ENCODE assay signal across 3 cellular contexts in the genomic region with DNA sequence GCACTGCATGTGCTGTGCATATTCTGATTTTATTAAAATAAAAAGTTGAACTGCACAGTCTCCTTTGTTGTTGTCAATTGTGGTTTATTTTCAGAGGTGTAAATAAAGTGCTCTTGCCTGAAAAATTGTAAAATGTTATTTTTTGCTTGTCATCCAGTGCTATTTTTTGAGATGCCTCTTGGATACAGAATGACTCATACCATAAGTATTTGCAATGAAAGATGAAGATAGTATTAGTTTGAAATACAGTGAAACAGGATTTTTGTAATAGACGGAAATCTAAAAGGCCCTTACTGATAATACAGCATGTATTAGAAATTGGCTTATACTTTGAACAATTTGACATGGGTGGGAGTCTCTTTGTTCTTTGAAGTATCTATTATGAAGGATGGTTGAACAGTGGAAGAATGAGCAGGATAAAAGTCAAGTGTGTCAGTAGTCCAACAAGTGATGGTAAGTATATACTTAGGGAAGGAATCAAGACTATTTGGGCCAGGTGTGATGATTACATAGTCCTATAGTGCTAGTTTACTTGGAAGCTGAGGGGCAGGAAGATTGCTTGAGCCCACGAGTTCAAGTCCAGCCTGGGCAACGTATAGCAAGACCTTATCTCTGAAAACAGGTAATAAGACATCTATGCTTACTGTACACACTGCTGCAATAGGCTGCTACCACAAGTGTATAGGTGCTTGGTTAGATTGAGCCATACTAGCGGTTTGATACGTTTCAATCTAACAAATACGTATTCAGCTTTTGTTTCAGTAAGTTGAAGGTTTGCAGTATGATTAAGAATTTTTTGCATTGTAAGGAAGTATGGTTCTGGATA.
TF ChIP-seq lines count a peak whose summit lies in the region.

No MANE protein-coding gene starts in this region.

TF ChIP-seq in A549, 52 proteins besides CTCF, POLR2A, EP300 and RAD21 (continued from another document):
- TF ChIP-seq, protein P1, sequence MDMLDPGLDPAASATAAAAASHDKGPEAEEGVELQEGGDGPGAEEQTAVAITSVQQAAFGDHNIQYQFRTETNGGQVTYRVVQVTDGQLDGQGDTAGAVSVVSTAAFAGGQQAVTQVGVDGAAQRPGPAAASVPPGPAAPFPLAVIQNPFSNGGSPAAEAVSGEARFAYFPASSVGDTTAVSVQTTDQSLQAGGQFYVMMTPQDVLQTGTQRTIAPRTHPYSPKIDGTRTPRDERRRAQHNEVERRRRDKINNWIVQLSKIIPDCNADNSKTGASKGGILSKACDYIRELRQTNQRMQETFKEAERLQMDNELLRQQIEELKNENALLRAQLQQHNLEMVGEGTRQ (IDR thresholded peaks at IDR 0.05), result no peak
- peak; percentile 99 for TF ChIP-seq POLR2AphosphoS2 (conservative IDR thresholded peaks at IDR 0.05; ENCODE audit: low read length)
- TF ChIP-seq HOXA7 (CRISPR knock-in tag; IDR thresholded peaks at IDR 0.05), result peak; percentile 91; the same call in 1 of the 2 replicates
- TF ChIP-seq, protein P2, sequence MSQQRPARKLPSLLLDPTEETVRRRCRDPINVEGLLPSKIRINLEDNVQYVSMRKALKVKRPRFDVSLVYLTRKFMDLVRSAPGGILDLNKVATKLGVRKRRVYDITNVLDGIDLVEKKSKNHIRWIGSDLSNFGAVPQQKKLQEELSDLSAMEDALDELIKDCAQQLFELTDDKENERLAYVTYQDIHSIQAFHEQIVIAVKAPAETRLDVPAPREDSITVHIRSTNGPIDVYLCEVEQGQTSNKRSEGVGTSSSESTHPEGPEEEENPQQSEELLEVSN (IDR thresholded peaks at IDR 0.05; ENCODE audit: borderline replicate concordance, low read depth), result no peak
- TF ChIP-seq, protein P3, sequence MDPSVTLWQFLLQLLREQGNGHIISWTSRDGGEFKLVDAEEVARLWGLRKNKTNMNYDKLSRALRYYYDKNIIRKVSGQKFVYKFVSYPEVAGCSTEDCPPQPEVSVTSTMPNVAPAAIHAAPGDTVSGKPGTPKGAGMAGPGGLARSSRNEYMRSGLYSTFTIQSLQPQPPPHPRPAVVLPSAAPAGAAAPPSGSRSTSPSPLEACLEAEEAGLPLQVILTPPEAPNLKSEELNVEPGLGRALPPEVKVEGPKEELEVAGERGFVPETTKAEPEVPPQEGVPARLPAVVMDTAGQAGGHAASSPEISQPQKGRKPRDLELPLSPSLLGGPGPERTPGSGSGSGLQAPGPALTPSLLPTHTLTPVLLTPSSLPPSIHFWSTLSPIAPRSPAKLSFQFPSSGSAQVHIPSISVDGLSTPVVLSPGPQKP (IDR thresholded peaks at IDR 0.05; ENCODE audit: low read depth, low read length), result no peak
- 0 out of 2 replicates have a peak, but pooled peaks have one; percentile 47 for TF ChIP-seq RFX5 (IDR thresholded peaks at IDR 0.05)
- peak; percentile 96 for TF ChIP-seq FOSB (CRISPR knock-in tag; IDR thresholded peaks at IDR 0.05)

TF ChIP-seq in SK-N-SH treated with all-trans-retinoic acid at 6 μM for 48 hours, 23 proteins besides CTCF, POLR2A, EP300 and RAD21 (continued from another document):
- TF ChIP-seq, protein P4, sequence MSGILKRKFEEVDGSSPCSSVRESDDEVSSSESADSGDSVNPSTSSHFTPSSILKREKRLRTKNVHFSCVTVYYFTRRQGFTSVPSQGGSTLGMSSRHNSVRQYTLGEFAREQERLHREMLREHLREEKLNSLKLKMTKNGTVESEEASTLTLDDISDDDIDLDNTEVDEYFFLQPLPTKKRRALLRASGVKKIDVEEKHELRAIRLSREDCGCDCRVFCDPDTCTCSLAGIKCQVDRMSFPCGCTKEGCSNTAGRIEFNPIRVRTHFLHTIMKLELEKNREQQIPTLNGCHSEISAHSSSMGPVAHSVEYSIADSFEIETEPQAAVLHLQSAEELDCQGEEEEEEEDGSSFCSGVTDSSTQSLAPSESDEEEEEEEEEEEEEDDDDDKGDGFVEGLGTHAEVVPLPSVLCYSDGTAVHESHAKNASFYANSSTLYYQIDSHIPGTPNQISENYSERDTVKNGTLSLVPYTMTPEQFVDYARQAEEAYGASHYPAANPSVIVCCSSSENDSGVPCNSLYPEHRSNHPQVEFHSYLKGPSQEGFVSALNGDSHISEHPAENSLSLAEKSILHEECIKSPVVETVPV (CRISPR knock-in tag; IDR thresholded peaks at IDR 0.05), result no peak; the same call in none of the 2 replicates
- TF ChIP-seq TOX (CRISPR knock-in tag; IDR thresholded peaks at IDR 0.05; ENCODE audit: borderline replicate concordance) (no peak), ESRRG (CRISPR knock-in tag; IDR thresholded peaks at IDR 0.05) (peak; percentile 35; the same call in 1 of the 2 replicates)
- TF ChIP-seq, protein P5, sequence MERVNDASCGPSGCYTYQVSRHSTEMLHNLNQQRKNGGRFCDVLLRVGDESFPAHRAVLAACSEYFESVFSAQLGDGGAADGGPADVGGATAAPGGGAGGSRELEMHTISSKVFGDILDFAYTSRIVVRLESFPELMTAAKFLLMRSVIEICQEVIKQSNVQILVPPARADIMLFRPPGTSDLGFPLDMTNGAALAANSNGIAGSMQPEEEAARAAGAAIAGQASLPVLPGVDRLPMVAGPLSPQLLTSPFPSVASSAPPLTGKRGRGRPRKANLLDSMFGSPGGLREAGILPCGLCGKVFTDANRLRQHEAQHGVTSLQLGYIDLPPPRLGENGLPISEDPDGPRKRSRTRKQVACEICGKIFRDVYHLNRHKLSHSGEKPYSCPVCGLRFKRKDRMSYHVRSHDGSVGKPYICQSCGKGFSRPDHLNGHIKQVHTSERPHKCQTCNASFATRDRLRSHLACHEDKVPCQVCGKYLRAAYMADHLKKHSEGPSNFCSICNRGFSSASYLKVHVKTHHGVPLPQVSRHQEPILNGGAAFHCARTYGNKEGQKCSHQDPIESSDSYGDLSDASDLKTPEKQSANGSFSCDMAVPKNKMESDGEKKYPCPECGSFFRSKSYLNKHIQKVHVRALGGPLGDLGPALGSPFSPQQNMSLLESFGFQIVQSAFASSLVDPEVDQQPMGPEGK (CRISPR knock-in tag; IDR thresholded peaks at IDR 0.05; ENCODE audit: borderline replicate concordance), result peak; percentile 75

TF ChIP-seq in HEK293T, 16 proteins besides CTCF, POLR2A, EP300 and RAD21 (continued from another document):
- no peak for TF ChIP-seq FOXM1 (IDR thresholded peaks at IDR 0.05; ENCODE audit: borderline replicate concordance)
- no peak for TF ChIP-seq ARNT (IDR thresholded peaks at IDR 0.05)
- no peak for TF ChIP-seq LEF1 (IDR thresholded peaks at IDR 0.05; ENCODE audit: borderline replicate concordance)
- TF ChIP-seq ELF4 (IDR thresholded peaks at IDR 0.05), result no peak
- TF ChIP-seq SP1 (IDR thresholded peaks at IDR 0.05), result no peak
- no peak for TF ChIP-seq ZNF384 (IDR thresholded peaks at IDR 0.05)
